8 cellular contexts compared by ENCODE assay signal in genomic region chr12:95700316-95700785, GRCh38.
DNase-seq lines count a peak whose midpoint lies in the region; ATAC-seq and TF ChIP-seq lines count a peak whose summit lies in the region.

No MANE protein-coding gene starts in this region.

- no TSS peak for BruUV-seq in MCF 10A (replicated peaks; lab: Mats Ljungman, UMichigan)

- H3K36me3 ChIP-seq in suprapubic skin: no peaks in the 10 kb centered on the region

- H3K4me3 Mint-ChIP-seq in MCF 10A (ENCODE audit: unreplicated experiment): peak overlapping the region; percentile 48

- no peaks in the 10 kb centered on the region for H3K27me3 Mint-ChIP-seq in MCF 10A (ENCODE audit: insufficient read depth, unreplicated experiment)

- POLR2A ChIA-PET in MCF 10A (lab: Yijun Ruan, JAX): no interaction called here

- TF ChIP-seq EP300 in suprapubic skin (IDR thresholded peaks at IDR 0.05): no peak

- H3K4me3 ChIP-seq in AG09309 (ENCODE audit: control insufficient read depth, low read depth, low read length) (no peak overlapping the region), suprapubic skin (no peak overlapping the region)

- no peak overlapping the region for H3K27ac ChIP-seq in suprapubic skin

- peak; percentile 98 for ATAC-seq in GM19395 (IDR thresholded peaks at IDR 0.05; ENCODE audit: unreplicated experiment)
- peak; percentile 95 for ATAC-seq in HG03280 (IDR thresholded peaks at IDR 0.05; ENCODE audit: unreplicated experiment)

- H3K9me3 Mint-ChIP-seq in MCF 10A (ENCODE audit: unreplicated experiment): no peaks in the 10 kb centered on the region

- DNase-seq in AG09309 (ENCODE audit: low read depth): peak; percentile 80
- peak; percentile 89 for DNase-seq in MCF 10A (ENCODE audit: unreplicated experiment)
- no peak for DNase-seq in suprapubic skin (ENCODE audit: low spot score in 2 of 2)
- no peak for DNase-seq in T-helper 2 cell
- DNase-seq in COR-L47 (lab: John Stamatoyannopoulos, UW): no peak
- no peak for DNase-seq in ureter (ENCODE audit: low spot score)

- intact Hi-C loops in MCF 10A (cut with micrococcal nuclease): loop anchor here (1.0 to 10.0 kb wide), 4 partner anchors 67 to 116 kb away; no protein-coding TSS in a partner anchor

- H3K27me3 ChIP-seq in suprapubic skin: no peaks in the 10 kb centered on the region

- H3K4me1 ChIP-seq in suprapubic skin: peaks cover 2% of the 10 kb centered on the region

- no peaks in the 10 kb centered on the region for H3K36me3 Mint-ChIP-seq in MCF 10A (ENCODE audit: insufficient read depth, unreplicated experiment)

- TF ChIP-seq CTCF in AG09309 (IDR thresholded peaks at IDR 0.05; ENCODE audit: control insufficient read depth, insufficient read depth, low read depth, low read length, missing control alignments) (no peak), MCF 10A (IDR thresholded peaks at IDR 0.05; ENCODE audit: unreplicated experiment) (no peak), suprapubic skin (IDR thresholded peaks at IDR 0.05) (no peak)

- TF ChIP-seq POLR2A in suprapubic skin (IDR thresholded peaks at IDR 0.05): no peak

- 71% methylated on average over 7 of the region's 7 CpGs for WGBS in suprapubic skin

- CTCF ChIA-PET in MCF 10A (lab: Yijun Ruan, JAX): no interaction called here

- no peaks in the 10 kb centered on the region for H3K9me3 ChIP-seq in suprapubic skin

- peaks cover 14% of the 10 kb centered on the region for H3K4me1 Mint-ChIP-seq in MCF 10A (ENCODE audit: insufficient read depth, unreplicated experiment)

- H3K27ac Mint-ChIP-seq in MCF 10A (ENCODE audit: low read depth, unreplicated experiment): peak overlapping the region; percentile 92

Comparison
In these comparisons a context has a peak if more than half of its experiments do, and no peak if none do; other contexts are left out.
1. DNase-seq: peak in AG09309 (single experiment) and MCF 10A (single experiment); none in suprapubic skin (0 of 2), T-helper 2 cell (0 of 5), COR-L47 (single experiment) and ureter (single experiment).